ENCODE assay signal across 1 cellular context in the genomic region with DNA sequence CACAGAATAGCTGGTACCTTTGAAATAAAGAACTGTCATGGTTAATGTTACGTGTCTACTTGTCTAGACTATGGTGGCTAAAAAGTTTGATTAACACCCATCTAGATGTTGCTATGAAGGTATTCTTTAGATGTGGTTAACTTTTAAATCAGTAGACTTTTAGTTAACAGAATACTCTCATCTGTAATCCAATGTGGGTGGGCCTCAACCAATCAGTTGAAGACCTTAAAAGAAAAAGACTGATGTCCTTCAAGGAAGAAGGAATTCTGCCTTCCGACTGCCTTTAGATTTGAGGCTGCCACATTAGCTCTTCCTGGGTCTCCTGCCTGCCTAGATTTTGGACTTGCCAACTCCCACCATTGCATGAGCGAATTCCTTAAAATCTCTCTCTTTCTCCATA.
TF ChIP-seq lines count a peak whose summit lies in the region.

No MANE protein-coding gene starts in this region.

TF ChIP-seq in K562, 482 proteins besides CTCF, POLR2A, EP300 and RAD21 (continued from another document):
- TF ChIP-seq, protein P1, sequence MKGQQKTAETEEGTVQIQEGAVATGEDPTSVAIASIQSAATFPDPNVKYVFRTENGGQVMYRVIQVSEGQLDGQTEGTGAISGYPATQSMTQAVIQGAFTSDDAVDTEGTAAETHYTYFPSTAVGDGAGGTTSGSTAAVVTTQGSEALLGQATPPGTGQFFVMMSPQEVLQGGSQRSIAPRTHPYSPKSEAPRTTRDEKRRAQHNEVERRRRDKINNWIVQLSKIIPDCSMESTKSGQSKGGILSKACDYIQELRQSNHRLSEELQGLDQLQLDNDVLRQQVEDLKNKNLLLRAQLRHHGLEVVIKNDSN (CRISPR knock-in tag; IDR thresholded peaks at IDR 0.05) = no peak
- TF ChIP-seq SP2 (IDR thresholded peaks at IDR 0.05; ENCODE audit: extremely low read depth, low read depth, low read length, poor library complexity, severe bottlenecking) (no peak), CSDE1 (IDR thresholded peaks at IDR 0.05) (no peak), ZNF561 (CRISPR knock-in tag; conservative IDR thresholded peaks at IDR 0.05) (no peak), TFAM (CRISPR knock-in tag; conservative IDR thresholded peaks at IDR 0.05) (no peak)
- TF ChIP-seq, protein P2, sequence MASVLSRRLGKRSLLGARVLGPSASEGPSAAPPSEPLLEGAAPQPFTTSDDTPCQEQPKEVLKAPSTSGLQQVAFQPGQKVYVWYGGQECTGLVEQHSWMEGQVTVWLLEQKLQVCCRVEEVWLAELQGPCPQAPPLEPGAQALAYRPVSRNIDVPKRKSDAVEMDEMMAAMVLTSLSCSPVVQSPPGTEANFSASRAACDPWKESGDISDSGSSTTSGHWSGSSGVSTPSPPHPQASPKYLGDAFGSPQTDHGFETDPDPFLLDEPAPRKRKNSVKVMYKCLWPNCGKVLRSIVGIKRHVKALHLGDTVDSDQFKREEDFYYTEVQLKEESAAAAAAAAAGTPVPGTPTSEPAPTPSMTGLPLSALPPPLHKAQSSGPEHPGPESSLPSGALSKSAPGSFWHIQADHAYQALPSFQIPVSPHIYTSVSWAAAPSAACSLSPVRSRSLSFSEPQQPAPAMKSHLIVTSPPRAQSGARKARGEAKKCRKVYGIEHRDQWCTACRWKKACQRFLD (CRISPR knock-in tag; IDR thresholded peaks at IDR 0.05) = no peak
